Comparison of ENCODE assay signal across 21 cellular contexts in genomic region chr2:9971105-9971818, GRCh38. TPM values are rescaled to one million over a fixed set of nuclear protein-coding genes. Genes with fewer than 3 reads are reported as not detected.
DNase-seq lines count a peak whose midpoint lies in the region; ATAC-seq and TF ChIP-seq lines count a peak whose summit lies in the region.
"Had no signal": no experiment of that assay in that cellular context is flagged by ENCODE, and none has a peak within 500 bp of the region (broad histone marks: within the 10 kb centered on the region; RNA-seq: fewer than 3 reads in every experiment).

No MANE protein-coding gene starts in this region.

- H3K14ac ChIP-seq in trophoblast cell (ENCODE audit: low read length), result no peak overlapping the region

- H3K36me3 Mint-ChIP-seq in MCF 10A (ENCODE audit: insufficient read depth, unreplicated experiment), result no peaks in the 10 kb centered on the region
- H3K36me3 Mint-ChIP-seq: CD8-positive, alpha-beta T cell; naive B cell had no signal

- H3K4me3 ChIP-seq in trophoblast cell (ENCODE audit: low read depth, low read length) (no peak overlapping the region), tibial nerve (no peak overlapping the region)
- H3K4me3 ChIP-seq: heart right ventricle, pancreas had no signal

- no peak for TF ChIP-seq CTCF in MCF 10A (IDR thresholded peaks at IDR 0.05; ENCODE audit: unreplicated experiment)
- no peak for TF ChIP-seq CTCF in tibial nerve (IDR thresholded peaks at IDR 0.05)

- H3K9me3 ChIP-seq in trophoblast cell (ENCODE audit: insufficient read depth, low read depth, low read length), result no peaks in the 10 kb centered on the region
- no peaks in the 10 kb centered on the region for H3K9me3 ChIP-seq in tibial nerve
- H3K9me3 ChIP-seq: heart right ventricle, pancreas had no signal

- H3K79me1 ChIP-seq in trophoblast cell (ENCODE audit: low read length), result peaks cover 4% of the 10 kb centered on the region

- no peak for ATAC-seq in HG03354 (IDR thresholded peaks at IDR 0.05; ENCODE audit: poor library complexity, severe bottlenecking, unreplicated experiment)
- ATAC-seq in stimulated activated naive CD8-positive, alpha-beta T cell treated with anti-CD3 and anti-CD28 coated beads, Interleukin-15, Interleukin-2, amounts not matched to agents 100 U/mL and 50 U/mL, for 24 hours, result no peak
- ATAC-seq: CD8-positive, alpha-beta T cell; pancreas had no signal

- H3K9me3 Mint-ChIP-seq in MCF 10A (ENCODE audit: unreplicated experiment), result no peaks in the 10 kb centered on the region
- H3K9me3 Mint-ChIP-seq: activated naive CD8-positive, alpha-beta T cell treated with anti-CD3 and anti-CD28 coated beads for 36 hours; activated T-helper 1 cell treated with anti-CD3 and anti-CD28 coated beads, Interleukin-12 subunit alpha, Interleukin-12 subunit beta, Interleukin-2, Interleukin-4 antibody, amounts not matched to agents 30 ng/mL and 10 ng/mL and 1 ng/mL, durations not matched to agents 14 hours and 24 hours and 36 hours; CD8-positive, alpha-beta T cell; naive B cell; stimulated activated naive CD8-positive, alpha-beta T cell treated with anti-CD3 and anti-CD28 coated beads, Interleukin-15, Interleukin-2, amounts not matched to agents 100 ng/mL and 50 ng/mL, for 24 hours had no signal

- H2AK5ac ChIP-seq in trophoblast cell (ENCODE audit: low read length), result no peak overlapping the region

- no peak overlapping the region for H3K27ac Mint-ChIP-seq in MCF 10A (ENCODE audit: low read depth, unreplicated experiment)
- H3K27ac Mint-ChIP-seq: activated naive CD8-positive, alpha-beta T cell treated with anti-CD3 and anti-CD28 coated beads for 36 hours; activated T-helper 1 cell treated with anti-CD3 and anti-CD28 coated beads, Interleukin-12 subunit alpha, Interleukin-12 subunit beta, Interleukin-2, Interleukin-4 antibody, amounts not matched to agents 30 ng/mL and 10 ng/mL and 1 ng/mL, durations not matched to agents 14 hours and 24 hours and 36 hours; CD8-positive, alpha-beta T cell; naive B cell; stimulated activated naive CD8-positive, alpha-beta T cell treated with anti-CD3 and anti-CD28 coated beads, Interleukin-15, Interleukin-2, amounts not matched to agents 100 ng/mL and 50 ng/mL, for 24 hours had no signal

- H2BK12ac ChIP-seq in trophoblast cell (ENCODE audit: low read length), result no peak overlapping the region

- WGBS in trophoblast cell (ENCODE audit: extremely low coverage, insufficient coverage, insufficient read length), result no CpG with 5 or more reads among the region's 9 CpGs
- WGBS in tibial nerve, 2 donors, result 80 to 82% methylated on average over 9 of the region's 9 CpGs

- no peak overlapping the region for H3K4me2 ChIP-seq in trophoblast cell (ENCODE audit: low read length)

- no peak overlapping the region for H3K18ac ChIP-seq in trophoblast cell (ENCODE audit: low read length)

- TF ChIP-seq EP300 in tibial nerve (IDR thresholded peaks at IDR 0.05), result no peak

- H3K9ac ChIP-seq in trophoblast cell (ENCODE audit: low read length), result no peak overlapping the region

- no peaks in the 10 kb centered on the region for H3K27me3 Mint-ChIP-seq in MCF 10A (ENCODE audit: insufficient read depth, unreplicated experiment)
- H3K27me3 Mint-ChIP-seq: stimulated activated naive CD8-positive, alpha-beta T cell treated with anti-CD3 and anti-CD28 coated beads, Interleukin-15, Interleukin-2, amounts not matched to agents 100 ng/mL and 50 ng/mL, for 24 hours had no signal

- H3K4me1 ChIP-seq in trophoblast cell (ENCODE audit: control insufficient read depth in 1 of 2, insufficient read depth in 2 of 2, low read length in 2 of 2) (peaks cover 10 to 15% of the 10 kb centered on the region in 2 experiments), tibial nerve (peaks cover 0 to 24% (median 0%) of the 10 kb centered on the region in 4 donors)

- no peak overlapping the region for H3K4me3 Mint-ChIP-seq in MCF 10A (ENCODE audit: unreplicated experiment)
- H3K4me3 Mint-ChIP-seq: activated naive CD8-positive, alpha-beta T cell treated with anti-CD3 and anti-CD28 coated beads for 36 hours; activated T-helper 1 cell treated with anti-CD3 and anti-CD28 coated beads, Interleukin-12 subunit alpha, Interleukin-12 subunit beta, Interleukin-2, Interleukin-4 antibody, amounts not matched to agents 30 ng/mL and 10 ng/mL and 1 ng/mL, durations not matched to agents 14 hours and 24 hours and 36 hours; CD8-positive, alpha-beta T cell; naive B cell; stimulated activated naive CD8-positive, alpha-beta T cell treated with anti-CD3 and anti-CD28 coated beads, Interleukin-15, Interleukin-2, amounts not matched to agents 100 ng/mL and 50 ng/mL, for 24 hours had no signal

- peaks cover 2% of the 10 kb centered on the region for H3K79me2 ChIP-seq in trophoblast cell (ENCODE audit: control insufficient read depth, insufficient read depth, low read length, poor library complexity)

- H4K12ac ChIP-seq in trophoblast cell (ENCODE audit: low read depth, low read length), result no peak overlapping the region

- CTCF ChIA-PET in MCF 10A (lab: Yijun Ruan, JAX), result interaction anchor here (0.8 to 3.9 kb wide), 9 partner anchors 10 to 201 kb away, joined by 3 to 28 read pairs (median 5); no protein-coding TSS in a partner anchor

- no TSS peak for BruUV-seq in MCF 10A (replicated peaks; lab: Mats Ljungman, UMichigan)

- DNase-seq in EH (ENCODE audit: low read depth), result peak; percentile 59
- peak; percentile 50 for DNase-seq in MCF 10A (ENCODE audit: unreplicated experiment)
- DNase-seq in fibroblast of peridontal ligament (ENCODE audit: extremely low read depth), result peak; percentile 39
- DNase-seq in trophoblast cell, result peak; percentile 67 to 87
- no peak for DNase-seq in NCI-H510A (lab: John Stamatoyannopoulos, UW)
- DNase-seq in tibial nerve (ENCODE audit: low spot score in 2 of 2), result no peak
- no peak for DNase-seq in stimulated activated naive CD8-positive, alpha-beta T cell treated with anti-CD3 and anti-CD28 coated beads, Interleukin-15, Interleukin-2, amounts not matched to agents 100 U/mL and 50 U/mL, for 24 hours
- DNase-seq: activated naive CD8-positive, alpha-beta T cell treated with anti-CD3 and anti-CD28 coated beads for 36 hours; CD8-positive, alpha-beta T cell; DMS53; heart right ventricle; MM.1S; naive B cell; NCI-H1436 treated with DMSO at 0.1 percent for 48 hours; pancreas; stimulated activated CD4-positive, alpha-beta T cell treated with anti-CD3 and anti-CD28 coated beads, Interleukin-2, amount 100 ng/mL, for 24 hours; T-helper 9 cell had no signal

- no peak overlapping the region for H4K8ac ChIP-seq in trophoblast cell (ENCODE audit: low read depth, low read length)

- H3K27ac ChIP-seq in trophoblast cell (ENCODE audit: low read depth, low read length), result no peak overlapping the region
- no peak overlapping the region for H3K27ac ChIP-seq in tibial nerve
- H3K27ac ChIP-seq: HL-60, pancreas had no signal

- no peaks in the 10 kb centered on the region for H3K27me3 ChIP-seq in trophoblast cell (ENCODE audit: insufficient read depth, low read length)
- H3K27me3 ChIP-seq in tibial nerve, result no peaks in the 10 kb centered on the region
- H3K27me3 ChIP-seq: heart right ventricle, pancreas had no signal

- peaks cover 25% of the 10 kb centered on the region for H3K4me1 Mint-ChIP-seq in MCF 10A (ENCODE audit: insufficient read depth, unreplicated experiment)

- no peak overlapping the region for H3K23ac ChIP-seq in trophoblast cell (ENCODE audit: low read length)

- no peak for TF ChIP-seq POLR2A in tibial nerve (IDR thresholded peaks at IDR 0.05)

- H3K36me3 ChIP-seq in trophoblast cell (ENCODE audit: control insufficient read depth in 1 of 2, insufficient read depth in 2 of 2, low read length in 2 of 2) (peaks cover 7 to 21% of the 10 kb centered on the region in 2 experiments), tibial nerve (no peaks in the 10 kb centered on the region)
- H3K36me3 ChIP-seq: heart right ventricle, pancreas had no signal

- no peak overlapping the region for H4K91ac ChIP-seq in trophoblast cell (ENCODE audit: low read depth, low read length)

- intact Hi-C loops in MCF 10A (cut with micrococcal nuclease), result no loop called here

- H3K4ac ChIP-seq in trophoblast cell (ENCODE audit: low read depth, low read length), result no peak overlapping the region

- H2BK120ac ChIP-seq in trophoblast cell (ENCODE audit: insufficient read depth, low read length, poor library complexity), result no peak overlapping the region

- no peak overlapping the region for H2BK5ac ChIP-seq in trophoblast cell (ENCODE audit: low read depth, low read length, poor library complexity)

- POLR2A ChIA-PET in MCF 10A (lab: Yijun Ruan, JAX), result interaction anchor here (1.6 to 1.7 kb wide), 2 partner anchors 9 to 18 kb away, joined by 5 read pairs; no protein-coding TSS in a partner anchor

- no peak overlapping the region for H2AFZ ChIP-seq in trophoblast cell (ENCODE audit: insufficient read depth, low read length, poor library complexity)

RNA-seq across cellular contexts. Expression of gene GRHL1, which starts 19.8 kb away (rescaled TPM):
- 0.96 and 2.0 TPM in 2 replicates for total RNA-seq in MCF 10A (2022)
- 83.2 and 86.1 TPM in 2 replicates for polyA plus RNA-seq in trophoblast cell (2013)
- total RNA-seq in tibial nerve, result 1 to 10 TPM in 2 of 4 donors, under 1 TPM in 1, not detected in 1; 0.66 to 4.2 (median 2.3) TPM

Comparison
In these comparisons a context has a peak if more than half of its experiments do, and no peak if none do; other contexts are left out.
1. DNase-seq: peak in EH (single experiment), MCF 10A (single experiment), fibroblast of peridontal ligament (single experiment) and trophoblast cell (2 of 2); none in NCI-H510A (single experiment), tibial nerve (0 of 2) and stimulated activated naive CD8-positive, alpha-beta T cell treated with anti-CD3 and anti-CD28 coated beads, Interleukin-15, Interleukin-2, amounts not matched to agents 100 U/mL and 50 U/mL, for 24 hours (single experiment).